1 cellular context compared by ENCODE assay signal in the genomic region with DNA sequence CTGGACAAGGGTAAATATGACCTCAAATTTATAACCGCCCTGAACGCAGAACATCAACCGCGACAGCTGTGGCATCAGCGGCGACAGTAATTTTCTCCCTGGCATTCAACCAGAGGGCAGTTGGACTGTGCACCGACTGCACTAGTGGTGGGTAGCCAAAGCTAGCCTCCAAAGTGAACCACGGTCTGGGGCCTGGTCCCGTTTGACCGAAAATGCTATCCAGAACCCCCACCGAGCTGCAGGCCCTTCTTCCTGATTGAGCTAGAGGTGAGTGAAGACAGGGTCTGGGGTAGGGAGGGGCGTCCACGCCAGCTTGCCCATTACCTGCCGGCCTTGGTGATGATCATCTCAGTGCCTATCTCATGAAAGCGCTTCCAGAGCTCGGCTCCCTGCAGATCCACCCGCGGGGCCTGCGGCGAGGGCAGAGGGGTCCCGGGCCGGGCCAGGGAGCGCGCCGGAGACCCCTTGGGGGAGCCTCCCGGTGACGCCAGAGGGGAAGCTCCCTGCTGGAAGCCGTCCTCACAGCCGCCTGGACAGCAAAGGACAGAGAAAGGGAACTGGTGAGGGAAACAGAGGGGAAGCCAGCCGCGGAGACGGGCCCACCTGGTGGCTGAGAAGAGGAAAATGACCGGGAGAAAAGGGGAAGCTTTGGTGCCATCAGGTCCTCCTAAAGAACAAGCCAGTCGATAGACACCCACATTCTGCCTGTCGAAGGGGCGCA.
TF ChIP-seq lines count a peak whose summit lies in the region.

No MANE protein-coding gene starts in this region.

TF ChIP-seq in HEK293, 187 proteins besides CTCF, POLR2A, EP300 and RAD21 (continued from another document and continues in another):
- no peak for TF ChIP-seq ZNF133 (tag by site-specific recombination; IDR thresholded peaks at IDR 0.05)
- TF ChIP-seq ZNF48 (tag by site-specific recombination; IDR thresholded peaks at IDR 0.05), result no peak
- TF ChIP-seq ZNF677 (tag by site-specific recombination; IDR thresholded peaks at IDR 0.05), result no peak
- TF ChIP-seq, protein P1, sequence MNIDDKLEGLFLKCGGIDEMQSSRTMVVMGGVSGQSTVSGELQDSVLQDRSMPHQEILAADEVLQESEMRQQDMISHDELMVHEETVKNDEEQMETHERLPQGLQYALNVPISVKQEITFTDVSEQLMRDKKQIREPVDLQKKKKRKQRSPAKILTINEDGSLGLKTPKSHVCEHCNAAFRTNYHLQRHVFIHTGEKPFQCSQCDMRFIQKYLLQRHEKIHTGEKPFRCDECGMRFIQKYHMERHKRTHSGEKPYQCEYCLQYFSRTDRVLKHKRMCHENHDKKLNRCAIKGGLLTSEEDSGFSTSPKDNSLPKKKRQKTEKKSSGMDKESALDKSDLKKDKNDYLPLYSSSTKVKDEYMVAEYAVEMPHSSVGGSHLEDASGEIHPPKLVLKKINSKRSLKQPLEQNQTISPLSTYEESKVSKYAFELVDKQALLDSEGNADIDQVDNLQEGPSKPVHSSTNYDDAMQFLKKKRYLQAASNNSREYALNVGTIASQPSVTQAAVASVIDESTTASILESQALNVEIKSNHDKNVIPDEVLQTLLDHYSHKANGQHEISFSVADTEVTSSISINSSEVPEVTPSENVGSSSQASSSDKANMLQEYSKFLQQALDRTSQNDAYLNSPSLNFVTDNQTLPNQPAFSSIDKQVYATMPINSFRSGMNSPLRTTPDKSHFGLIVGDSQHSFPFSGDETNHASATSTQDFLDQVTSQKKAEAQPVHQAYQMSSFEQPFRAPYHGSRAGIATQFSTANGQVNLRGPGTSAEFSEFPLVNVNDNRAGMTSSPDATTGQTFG (tag by site-specific recombination; IDR thresholded peaks at IDR 0.05; ENCODE audit: borderline replicate concordance), result no peak
- no peak for TF ChIP-seq ZNF529 (tag by site-specific recombination; IDR thresholded peaks at IDR 0.05; ENCODE audit: insufficient replicate concordance)
- TF ChIP-seq, protein P2, sequence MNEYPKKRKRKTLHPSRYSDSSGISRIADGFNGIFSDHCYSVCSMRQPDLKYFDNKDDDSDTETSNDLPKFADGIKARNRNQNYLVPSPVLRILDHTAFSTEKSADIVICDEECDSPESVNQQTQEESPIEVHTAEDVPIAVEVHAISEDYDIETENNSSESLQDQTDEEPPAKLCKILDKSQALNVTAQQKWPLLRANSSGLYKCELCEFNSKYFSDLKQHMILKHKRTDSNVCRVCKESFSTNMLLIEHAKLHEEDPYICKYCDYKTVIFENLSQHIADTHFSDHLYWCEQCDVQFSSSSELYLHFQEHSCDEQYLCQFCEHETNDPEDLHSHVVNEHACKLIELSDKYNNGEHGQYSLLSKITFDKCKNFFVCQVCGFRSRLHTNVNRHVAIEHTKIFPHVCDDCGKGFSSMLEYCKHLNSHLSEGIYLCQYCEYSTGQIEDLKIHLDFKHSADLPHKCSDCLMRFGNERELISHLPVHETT (tag by site-specific recombination; IDR thresholded peaks at IDR 0.05), result no peak
- TF ChIP-seq, protein P3, sequence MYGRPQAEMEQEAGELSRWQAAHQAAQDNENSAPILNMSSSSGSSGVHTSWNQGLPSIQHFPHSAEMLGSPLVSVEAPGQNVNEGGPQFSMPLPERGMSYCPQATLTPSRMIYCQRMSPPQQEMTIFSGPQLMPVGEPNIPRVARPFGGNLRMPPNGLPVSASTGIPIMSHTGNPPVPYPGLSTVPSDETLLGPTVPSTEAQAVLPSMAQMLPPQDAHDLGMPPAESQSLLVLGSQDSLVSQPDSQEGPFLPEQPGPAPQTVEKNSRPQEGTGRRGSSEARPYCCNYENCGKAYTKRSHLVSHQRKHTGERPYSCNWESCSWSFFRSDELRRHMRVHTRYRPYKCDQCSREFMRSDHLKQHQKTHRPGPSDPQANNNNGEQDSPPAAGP (tag by site-specific recombination; IDR thresholded peaks at IDR 0.05), result no peak; the same call in 1 of the 2 replicates
- no peak for TF ChIP-seq ZFP41 (tag by site-specific recombination; IDR thresholded peaks at IDR 0.05; ENCODE audit: borderline replicate concordance)
- no peak for TF ChIP-seq YY1 (tag by site-specific recombination; IDR thresholded peaks at IDR 0.05)
- TF ChIP-seq ZNF792 (tag by site-specific recombination; IDR thresholded peaks at IDR 0.05), result no peak
- no peak for TF ChIP-seq ZNF473 (tag by site-specific recombination; IDR thresholded peaks at IDR 0.05)
- TF ChIP-seq ZNF629 (tag by site-specific recombination; IDR thresholded peaks at IDR 0.05), result peak; percentile 64
- no peak for TF ChIP-seq SALL2 (tag by site-specific recombination; IDR thresholded peaks at IDR 0.05; ENCODE audit: borderline replicate concordance)
- TF ChIP-seq ZFP69B (tag by site-specific recombination; IDR thresholded peaks at IDR 0.05), result peak; percentile 85
- TF ChIP-seq ZXDB (tag by site-specific recombination; IDR thresholded peaks at IDR 0.05), result peak; percentile 22; the same call in 1 of the 2 replicates
- TF ChIP-seq, protein P4, sequence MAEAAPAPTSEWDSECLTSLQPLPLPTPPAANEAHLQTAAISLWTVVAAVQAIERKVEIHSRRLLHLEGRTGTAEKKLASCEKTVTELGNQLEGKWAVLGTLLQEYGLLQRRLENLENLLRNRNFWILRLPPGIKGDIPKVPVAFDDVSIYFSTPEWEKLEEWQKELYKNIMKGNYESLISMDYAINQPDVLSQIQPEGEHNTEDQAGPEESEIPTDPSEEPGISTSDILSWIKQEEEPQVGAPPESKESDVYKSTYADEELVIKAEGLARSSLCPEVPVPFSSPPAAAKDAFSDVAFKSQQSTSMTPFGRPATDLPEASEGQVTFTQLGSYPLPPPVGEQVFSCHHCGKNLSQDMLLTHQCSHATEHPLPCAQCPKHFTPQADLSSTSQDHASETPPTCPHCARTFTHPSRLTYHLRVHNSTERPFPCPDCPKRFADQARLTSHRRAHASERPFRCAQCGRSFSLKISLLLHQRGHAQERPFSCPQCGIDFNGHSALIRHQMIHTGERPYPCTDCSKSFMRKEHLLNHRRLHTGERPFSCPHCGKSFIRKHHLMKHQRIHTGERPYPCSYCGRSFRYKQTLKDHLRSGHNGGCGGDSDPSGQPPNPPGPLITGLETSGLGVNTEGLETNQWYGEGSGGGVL (tag by site-specific recombination; IDR thresholded peaks at IDR 0.05), result no peak
- TF ChIP-seq ZNF184 (tag by site-specific recombination; IDR thresholded peaks at IDR 0.05), result no peak
- TF ChIP-seq, protein P5, sequence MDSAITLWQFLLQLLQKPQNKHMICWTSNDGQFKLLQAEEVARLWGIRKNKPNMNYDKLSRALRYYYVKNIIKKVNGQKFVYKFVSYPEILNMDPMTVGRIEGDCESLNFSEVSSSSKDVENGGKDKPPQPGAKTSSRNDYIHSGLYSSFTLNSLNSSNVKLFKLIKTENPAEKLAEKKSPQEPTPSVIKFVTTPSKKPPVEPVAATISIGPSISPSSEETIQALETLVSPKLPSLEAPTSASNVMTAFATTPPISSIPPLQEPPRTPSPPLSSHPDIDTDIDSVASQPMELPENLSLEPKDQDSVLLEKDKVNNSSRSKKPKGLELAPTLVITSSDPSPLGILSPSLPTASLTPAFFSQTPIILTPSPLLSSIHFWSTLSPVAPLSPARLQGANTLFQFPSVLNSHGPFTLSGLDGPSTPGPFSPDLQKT (IDR thresholded peaks at IDR 0.05; ENCODE audit: borderline replicate concordance, low read depth, low read length), result no peak
- TF ChIP-seq ZNF175 (tag by site-specific recombination; IDR thresholded peaks at IDR 0.05), result no peak
- no peak for TF ChIP-seq ZNF501 (tag by site-specific recombination; IDR thresholded peaks at IDR 0.05)
- TF ChIP-seq, protein P6, sequence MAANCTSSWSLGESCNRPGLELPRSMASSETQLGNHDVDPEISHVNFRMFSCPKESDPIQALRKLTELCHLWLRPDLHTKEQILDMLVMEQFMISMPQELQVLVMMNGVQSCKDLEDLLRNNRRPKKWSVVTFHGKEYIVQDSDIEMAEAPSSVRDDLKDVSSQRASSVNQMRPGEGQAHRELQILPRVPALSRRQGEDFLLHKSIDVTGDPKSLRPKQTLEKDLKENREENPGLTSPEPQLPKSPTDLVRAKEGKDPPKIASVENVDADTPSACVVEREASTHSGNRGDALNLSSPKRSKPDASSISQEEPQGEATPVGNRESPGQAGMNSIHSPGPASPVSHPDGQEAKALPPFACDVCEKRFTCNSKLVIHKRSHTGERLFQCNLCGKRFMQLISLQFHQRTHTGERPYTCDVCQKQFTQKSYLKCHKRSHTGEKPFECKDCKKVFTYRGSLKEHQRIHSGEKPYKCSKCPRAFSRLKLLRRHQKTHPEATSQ (tag by site-specific recombination; IDR thresholded peaks at IDR 0.05), result no peak
- TF ChIP-seq, protein P7, sequence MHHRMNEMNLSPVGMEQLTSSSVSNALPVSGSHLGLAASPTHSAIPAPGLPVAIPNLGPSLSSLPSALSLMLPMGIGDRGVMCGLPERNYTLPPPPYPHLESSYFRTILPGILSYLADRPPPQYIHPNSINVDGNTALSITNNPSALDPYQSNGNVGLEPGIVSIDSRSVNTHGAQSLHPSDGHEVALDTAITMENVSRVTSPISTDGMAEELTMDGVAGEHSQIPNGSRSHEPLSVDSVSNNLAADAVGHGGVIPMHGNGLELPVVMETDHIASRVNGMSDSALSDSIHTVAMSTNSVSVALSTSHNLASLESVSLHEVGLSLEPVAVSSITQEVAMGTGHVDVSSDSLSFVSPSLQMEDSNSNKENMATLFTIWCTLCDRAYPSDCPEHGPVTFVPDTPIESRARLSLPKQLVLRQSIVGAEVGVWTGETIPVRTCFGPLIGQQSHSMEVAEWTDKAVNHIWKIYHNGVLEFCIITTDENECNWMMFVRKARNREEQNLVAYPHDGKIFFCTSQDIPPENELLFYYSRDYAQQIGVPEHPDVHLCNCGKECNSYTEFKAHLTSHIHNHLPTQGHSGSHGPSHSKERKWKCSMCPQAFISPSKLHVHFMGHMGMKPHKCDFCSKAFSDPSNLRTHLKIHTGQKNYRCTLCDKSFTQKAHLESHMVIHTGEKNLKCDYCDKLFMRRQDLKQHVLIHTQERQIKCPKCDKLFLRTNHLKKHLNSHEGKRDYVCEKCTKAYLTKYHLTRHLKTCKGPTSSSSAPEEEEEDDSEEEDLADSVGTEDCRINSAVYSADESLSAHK (tag by site-specific recombination; IDR thresholded peaks at IDR 0.05), result no peak
- TF ChIP-seq, protein P8, sequence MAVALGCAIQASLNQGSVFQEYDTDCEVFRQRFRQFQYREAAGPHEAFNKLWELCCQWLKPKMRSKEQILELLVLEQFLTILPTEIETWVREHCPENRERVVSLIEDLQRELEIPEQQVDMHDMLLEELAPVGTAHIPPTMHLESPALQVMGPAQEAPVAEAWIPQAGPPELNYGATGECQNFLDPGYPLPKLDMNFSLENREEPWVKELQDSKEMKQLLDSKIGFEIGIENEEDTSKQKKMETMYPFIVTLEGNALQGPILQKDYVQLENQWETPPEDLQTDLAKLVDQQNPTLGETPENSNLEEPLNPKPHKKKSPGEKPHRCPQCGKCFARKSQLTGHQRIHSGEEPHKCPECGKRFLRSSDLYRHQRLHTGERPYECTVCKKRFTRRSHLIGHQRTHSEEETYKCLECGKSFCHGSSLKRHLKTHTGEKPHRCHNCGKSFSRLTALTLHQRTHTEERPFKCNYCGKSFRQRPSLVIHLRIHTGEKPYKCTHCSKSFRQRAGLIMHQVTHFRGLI (tag by site-specific recombination; IDR thresholded peaks at IDR 0.05), result no peak
- peak; percentile 47 for TF ChIP-seq ZNF664 (tag by site-specific recombination; IDR thresholded peaks at IDR 0.05)
- TF ChIP-seq ZNF157 (tag by site-specific recombination; IDR thresholded peaks at IDR 0.05), result no peak
- TF ChIP-seq ZNF701 (tag by site-specific recombination; IDR thresholded peaks at IDR 0.05), result no peak
- no peak; the same call in 1 of the 2 replicates for TF ChIP-seq KLF16 (tag by site-specific recombination; IDR thresholded peaks at IDR 0.05)
- TF ChIP-seq ZBTB17 (tag by site-specific recombination; IDR thresholded peaks at IDR 0.05), result peak; percentile 36; the same call in 1 of the 2 replicates
- TF ChIP-seq ZNF521 (tag by site-specific recombination; IDR thresholded peaks at IDR 0.05), result no peak
- no peak for TF ChIP-seq OVOL3 (tag by site-specific recombination; IDR thresholded peaks at IDR 0.05)
- no peak for TF ChIP-seq ZBTB7A (tag by site-specific recombination; IDR thresholded peaks at IDR 0.05; ENCODE audit: low read depth)
- TF ChIP-seq ZNF830 (tag by site-specific recombination; IDR thresholded peaks at IDR 0.05; ENCODE audit: low read depth), result no peak
- no peak for TF ChIP-seq ZNF610 (tag by site-specific recombination; IDR thresholded peaks at IDR 0.05; ENCODE audit: borderline replicate concordance)
- no peak for TF ChIP-seq ZNF19 (tag by site-specific recombination; IDR thresholded peaks at IDR 0.05; ENCODE audit: low read depth)
- TF ChIP-seq YY2 (tag by site-specific recombination; IDR thresholded peaks at IDR 0.05), result no peak
- TF ChIP-seq, protein P9, sequence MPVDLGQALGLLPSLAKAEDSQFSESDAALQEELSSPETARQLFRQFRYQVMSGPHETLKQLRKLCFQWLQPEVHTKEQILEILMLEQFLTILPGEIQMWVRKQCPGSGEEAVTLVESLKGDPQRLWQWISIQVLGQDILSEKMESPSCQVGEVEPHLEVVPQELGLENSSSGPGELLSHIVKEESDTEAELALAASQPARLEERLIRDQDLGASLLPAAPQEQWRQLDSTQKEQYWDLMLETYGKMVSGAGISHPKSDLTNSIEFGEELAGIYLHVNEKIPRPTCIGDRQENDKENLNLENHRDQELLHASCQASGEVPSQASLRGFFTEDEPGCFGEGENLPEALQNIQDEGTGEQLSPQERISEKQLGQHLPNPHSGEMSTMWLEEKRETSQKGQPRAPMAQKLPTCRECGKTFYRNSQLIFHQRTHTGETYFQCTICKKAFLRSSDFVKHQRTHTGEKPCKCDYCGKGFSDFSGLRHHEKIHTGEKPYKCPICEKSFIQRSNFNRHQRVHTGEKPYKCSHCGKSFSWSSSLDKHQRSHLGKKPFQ (tag by site-specific recombination; IDR thresholded peaks at IDR 0.05), result no peak
